20 cellular contexts compared by ENCODE assay signal in genomic region chr21:26055841-26056264, GRCh38.
DNase-seq lines count a peak whose midpoint lies in the region; ATAC-seq and TF ChIP-seq lines count a peak whose summit lies in the region.
"Had no signal": no experiment of that assay in that cellular context is flagged by ENCODE, and none has a peak within 500 bp of the region (broad histone marks: within the 10 kb centered on the region; RNA-seq: fewer than 3 reads in every experiment).

No MANE protein-coding gene starts in this region.

- H3K4me2 ChIP-seq in SK-N-SH, result no peak overlapping the region
- H3K4me2 ChIP-seq: KMS-11 had no signal

- H3K9ac ChIP-seq in SK-N-SH, result no peak overlapping the region
- H3K9ac ChIP-seq: KMS-11 had no signal

- H3K4me3 ChIP-seq in SK-N-SH (ENCODE audit: low read depth in 2 of 2, low read length in 1 of 2), result no peak overlapping the region
- H3K4me3 ChIP-seq: GM12878 had no signal

- no peaks in the 10 kb centered on the region for H3F3A ChIP-seq in SK-N-SH (replicated peaks; ENCODE audit: insufficient read depth)

- H3K9me3 ChIP-seq in SK-N-SH, result no peaks in the 10 kb centered on the region

- TF ChIP-seq EP300 in SK-N-SH (IDR thresholded peaks at IDR 0.05; ENCODE audit: borderline replicate concordance in 1 of 2, low read depth in 1 of 2, low read length in 1 of 2), result no peak

- H4K20me1 ChIP-seq in SK-N-SH (ENCODE audit: insufficient read depth), result no peaks in the 10 kb centered on the region; the same call in 1 of the 2 replicates

- WGBS in SK-N-SH (ENCODE audit: low lambda C conversion rate), result 76% methylated on average over 5 of the region's 5 CpGs

- no peak for TF ChIP-seq RAD21 in SK-N-SH (IDR thresholded peaks at IDR 0.05; ENCODE audit: low read length)

- H3K27me3 ChIP-seq in SK-N-SH (ENCODE audit: insufficient read depth), result no peaks in the 10 kb centered on the region

- POLR2A ChIA-PET in SK-N-SH (lab: Yijun Ruan, JAX), result no interaction called here

- peaks cover 55% of the 10 kb centered on the region for H3K79me2 ChIP-seq in SK-N-SH (ENCODE audit: insufficient read depth)

- no peak overlapping the region for H2AFZ ChIP-seq in SK-N-SH (ENCODE audit: low read depth)

- DNase-seq in SK-N-SH (no peak), amniotic epithelial cell (ENCODE audit: low read depth) (peak; percentile 88), left kidney (ENCODE audit: low read depth, low spot score) (peak; percentile 41), occipital lobe (lab: John Stamatoyannopoulos, UW) (no peak), amygdala (lab: John Stamatoyannopoulos, UW) (no peak)
- DNase-seq: AML-193; COR-L47; MM.1S; NCI-H1092; NCI-H1436 treated with DMSO at 0.1 percent for 48 hours; NCI-H2029 treated with DMSO at 0.1 percent for 48 hours; NCI-H446 treated with DMSO at 0.1 percent for 48 hours; NK-92 treated with Interleukin-12 subunit alpha and Interleukin-12 subunit beta, amount 100 ng/mL, for 24 hours had no signal

- H3K27ac ChIP-seq in SK-N-SH (ENCODE audit: low read depth in 2 of 2, low read length in 1 of 2), result no peak overlapping the region
- H3K27ac ChIP-seq: 22Rv1, KMS-11 had no signal

- peaks cover 3 to 4% of the 10 kb centered on the region in 2 experiments; a peak in 1 of 4 replicates for H3K4me1 ChIP-seq in SK-N-SH (ENCODE audit: control insufficient read depth in 1 of 2, insufficient read depth in 2 of 2, low read depth in 1 of 2, low read length in 1 of 2)

- TF ChIP-seq CTCF in SK-N-SH (IDR thresholded peaks at IDR 0.05), result no peak

- CTCF ChIA-PET in SK-N-SH (lab: Yijun Ruan, JAX), result interaction anchor here (1.3 kb wide), 1 partner anchor 113 kb away, joined by 4 read pairs; no protein-coding TSS in a partner anchor

- ATAC-seq in SK-N-SH treated with all-trans-retinoic acid at 6 μM for 48 hours (no peak; the same call in 2 of the 3 replicates), HG03196 (IDR thresholded peaks at IDR 0.05; ENCODE audit: unreplicated experiment) (no peak), GM21381 (IDR thresholded peaks at IDR 0.05; ENCODE audit: unreplicated experiment) (no peak)
- ATAC-seq: GM12878, Right ventricle myocardium inferior had no signal

- H3K36me3 ChIP-seq in SK-N-SH (replicated peaks in 1 of 2; ENCODE audit: control insufficient read depth in 1 of 2, insufficient read depth in 2 of 2, low read length in 1 of 2), result peaks cover 7 to 18% of the 10 kb centered on the region in 2 experiments

- no peaks in the 10 kb centered on the region for H3K9me2 ChIP-seq in SK-N-SH

TF ChIP-seq in SK-N-SH, 30 proteins besides CTCF, POLR2A, EP300 and RAD21:
- TF ChIP-seq FOXM1 (IDR thresholded peaks at IDR 0.05; ENCODE audit: low read depth) (no peak), TCF12 (IDR thresholded peaks at IDR 0.05) (peak; percentile 34; the same call in 1 of the 2 replicates)
TF ChIP-seq in SK-N-SH: peak in this region for 1.

TF ChIP-seq in SK-N-SH treated with all-trans-retinoic acid at 6 μM for 48 hours, 23 proteins besides CTCF, POLR2A, EP300 and RAD21:
- TF ChIP-seq PPARA (CRISPR knock-in tag; IDR thresholded peaks at IDR 0.05; ENCODE audit: borderline replicate concordance) (no peak), CSRNP3 (CRISPR knock-in tag; IDR thresholded peaks at IDR 0.05) (no peak), ZNF8 (CRISPR knock-in tag; IDR thresholded peaks at IDR 0.05) (no peak), RARB (CRISPR knock-in tag; IDR thresholded peaks at IDR 0.05) (no peak), ZFP30 (CRISPR knock-in tag; IDR thresholded peaks at IDR 0.05) (no peak), TCF4 (CRISPR knock-in tag; IDR thresholded peaks at IDR 0.05; ENCODE audit: borderline replicate concordance) (no peak), POU6F1 (CRISPR knock-in tag; IDR thresholded peaks at IDR 0.05; ENCODE audit: borderline replicate concordance, low read depth) (no peak), BACH2 (CRISPR knock-in tag; IDR thresholded peaks at IDR 0.05; ENCODE audit: borderline replicate concordance) (no peak), ARNTL (CRISPR knock-in tag; IDR thresholded peaks at IDR 0.05; ENCODE audit: borderline replicate concordance, low read depth) (no peak), ISL1 (CRISPR knock-in tag; IDR thresholded peaks at IDR 0.05) (no peak), PATZ1 (CRISPR knock-in tag; IDR thresholded peaks at IDR 0.05; ENCODE audit: borderline replicate concordance) (no peak), TOX (CRISPR knock-in tag; IDR thresholded peaks at IDR 0.05; ENCODE audit: borderline replicate concordance) (no peak), CSDC2 (CRISPR knock-in tag; IDR thresholded peaks at IDR 0.05) (no peak), ZFP3 (CRISPR knock-in tag; IDR thresholded peaks at IDR 0.05) (no peak), OSR1 (CRISPR knock-in tag; IDR thresholded peaks at IDR 0.05) (no peak)

Comparison
In these comparisons a context has a peak if more than half of its experiments do, and no peak if none do; other contexts are left out.
1. DNase-seq: peak in amniotic epithelial cell (single experiment) and left kidney (single experiment); none in SK-N-SH (single experiment), occipital lobe (single experiment) and amygdala (0 of 56).